21 cellular contexts compared by ENCODE assay signal in the genomic region with DNA sequence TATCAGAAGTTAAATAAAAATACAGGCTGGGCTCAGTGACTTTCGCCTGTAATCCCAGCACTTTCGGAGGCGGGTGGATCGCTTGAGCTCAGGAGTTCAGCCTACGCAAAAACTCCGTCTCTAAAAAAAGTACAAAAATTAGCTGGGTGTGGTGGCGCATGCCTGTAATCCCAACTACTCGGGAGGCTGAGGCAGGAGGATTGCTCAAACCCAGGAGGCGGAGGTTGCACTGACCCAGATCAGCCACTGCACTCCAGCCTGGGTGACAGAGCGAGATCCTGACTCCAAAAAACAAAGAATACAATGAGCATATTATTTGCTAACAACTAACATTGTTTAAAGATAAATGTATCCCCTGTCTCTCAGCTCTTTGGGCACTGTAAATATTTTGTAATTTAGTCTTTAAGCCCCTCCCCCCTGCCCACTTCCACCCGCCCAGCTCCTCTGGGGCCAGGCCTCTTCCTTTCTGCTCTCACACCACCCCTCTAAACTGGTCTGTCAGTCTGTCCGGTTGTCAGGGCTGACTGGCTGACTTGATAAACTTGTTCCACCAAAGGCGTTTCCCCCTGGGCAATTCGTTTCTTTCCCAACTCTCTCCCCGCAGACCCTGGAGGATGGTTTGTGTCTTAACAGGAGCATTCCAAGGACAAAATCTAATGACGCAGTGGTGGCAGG.
A peak's percentile ranks its signal among the peaks of the same experiment; 100 is the strongest.
DNase-seq lines count a peak whose midpoint lies in the region; ATAC-seq and TF ChIP-seq lines count a peak whose summit lies in the region.
"Had no signal": no experiment of that assay in that cellular context is flagged by ENCODE, and none has a peak within 500 bp of the region (broad histone marks: within the 10 kb centered on the region; RNA-seq: fewer than 3 reads in every experiment).

No MANE protein-coding gene starts in this region.

- peaks cover 20% of the 10 kb centered on the region for H3K4me1 ChIP-seq in osteoblast (ENCODE audit: insufficient read depth, low read length)
- H3K4me1 ChIP-seq: uterus had no signal

- no peak overlapping the region for H2AFZ ChIP-seq in osteoblast (ENCODE audit: low read length)

- no peaks in the 10 kb centered on the region for H3K27me3 ChIP-seq in osteoblast (ENCODE audit: insufficient read depth, low read length)
- H3K27me3 ChIP-seq: esophagus squamous epithelium, uterus had no signal

- no peaks in the 10 kb centered on the region for H4K20me1 ChIP-seq in osteoblast (ENCODE audit: insufficient read depth, low read length)

- no peaks in the 10 kb centered on the region for H3K36me3 ChIP-seq in osteoblast (ENCODE audit: insufficient read depth, low read length)
- H3K36me3 ChIP-seq: esophagus squamous epithelium, uterus had no signal

- H3K27ac ChIP-seq in osteoblast (ENCODE audit: low read depth, low read length) = no peak overlapping the region
- H3K27ac ChIP-seq: uterus had no signal

- DNase-seq in Ammon's horn (ENCODE audit: low spot score) = peak; percentile 84
- peak; percentile 8 to 40 for DNase-seq in NOMO-1 (lab: John Stamatoyannopoulos, UW; ENCODE audit: unreplicated experiment in 2 of 2)
- DNase-seq in nucleus accumbens (lab: John Stamatoyannopoulos, UW) = peak in 31 of 56 donors; percentile 25 to 78 (median 48)
- DNase-seq in stimulated activated naive CD4-positive, alpha-beta T cell treated with Interleukin-2 at 50 U/mL for 16 hours (lab: John Stamatoyannopoulos, UW) = no peak
- DNase-seq in NCI-H187 (lab: John Stamatoyannopoulos, UW) = no peak
- no peak for DNase-seq in osteoblast (ENCODE audit: insufficient read length, low spot score, missing footprints)
- DNase-seq in D341Med (ENCODE audit: low spot score) = no peak
- DNase-seq: activated CD4-positive, alpha-beta T cell treated with anti-CD3 and anti-CD28 coated beads, Interleukin-2, amount 50 U/mL, for 4 hours; effector CD4-positive, alpha-beta T cell; esophagus squamous epithelium; GF-D8; left colon; NCI-H1436 treated with DMSO at 0.1 percent for 48 hours; NCI-H69; SHP77; stimulated activated CD4-positive, alpha-beta T cell treated with anti-CD3 and anti-CD28 coated beads, Interleukin-4, amount 100 ng/mL, for 1 hour; T-helper 17 cell; uterus had no signal

- H3K79me2 ChIP-seq in osteoblast (ENCODE audit: insufficient read depth, low read length) = no peaks in the 10 kb centered on the region

- peak; percentile 72 for ATAC-seq in esophagus mucosa
- ATAC-seq: left colon; natural killer cell treated with Interleukin-12 subunit alpha and Interleukin-12 subunit beta and Interleukin-15 and Interleukin-18, amount 100 ng/mL, for 72 hours; T-helper 17 cell had no signal

- H3K4me3 ChIP-seq in osteoblast (ENCODE audit: insufficient read depth, low read length) = no peak overlapping the region
- H3K4me3 ChIP-seq: esophagus squamous epithelium, smooth muscle cell, uterus had no signal

- no peak for TF ChIP-seq CTCF in osteoblast (IDR thresholded peaks at IDR 0.05; ENCODE audit: extremely low read depth, low read depth, low read length)

- H3K4me2 ChIP-seq in osteoblast (ENCODE audit: insufficient read depth, low read length) = no peak overlapping the region
- H3K4me2 ChIP-seq: smooth muscle cell had no signal

- H3K9me3 ChIP-seq in osteoblast (ENCODE audit: low read depth, low read length) = no peaks in the 10 kb centered on the region
- H3K9me3 ChIP-seq: esophagus squamous epithelium, uterus had no signal

Comparison
In these comparisons a context has a peak if more than half of its experiments do, and no peak if none do; other contexts are left out.
1. DNase-seq: peak in Ammon's horn (single experiment), NOMO-1 (2 of 2) and nucleus accumbens (31 of 56); none in stimulated activated naive CD4-positive, alpha-beta T cell treated with Interleukin-2 at 50 U/mL for 16 hours (single experiment), NCI-H187 (0 of 2), osteoblast (single experiment) and D341Med (single experiment).